9 cellular contexts compared by ENCODE assay signal in genomic region chr2:133780099-133780996, GRCh38.
A peak's percentile ranks its signal among the peaks of the same experiment; 100 is the strongest.
DNase-seq lines count a peak whose midpoint lies in the region; ATAC-seq and TF ChIP-seq lines count a peak whose summit lies in the region.
"Had no signal": no experiment of that assay in that cellular context is flagged by ENCODE, and none has a peak within 500 bp of the region (broad histone marks: within the 10 kb centered on the region; RNA-seq: fewer than 3 reads in every experiment).

No MANE protein-coding gene starts in this region.

- no peaks in the 10 kb centered on the region for H3K36me3 Mint-ChIP-seq in stimulated activated naive B cell treated with anti-CD40 and anti-IgM and Interleukin-4, amounts not matched to agents 10 μg/mL and 1 μg/mL and 100 μg/mL, for 72 hours
- H3K36me3 Mint-ChIP-seq: naive B cell had no signal

- H3K4me3 ChIP-seq in AG04449 (ENCODE audit: low read depth, low read length) (no peak overlapping the region), body of pancreas (no peak overlapping the region)

- no peaks in the 10 kb centered on the region for H3K27me3 Mint-ChIP-seq in stimulated activated naive B cell treated with anti-CD40 and anti-IgM and Interleukin-4, amounts not matched to agents 10 μg/mL and 1 μg/mL and 100 μg/mL, for 72 hours
- H3K27me3 Mint-ChIP-seq: naive B cell had no signal

- H3K36me3 ChIP-seq in body of pancreas (replicated peaks in 1 of 2; ENCODE audit: insufficient read depth in 1 of 2, low read depth in 2 of 2): no peaks in the 10 kb centered on the region

- no peak for TF ChIP-seq POLR2A in body of pancreas (IDR thresholded peaks at IDR 0.05)

- ATAC-seq in HG03378 (IDR thresholded peaks at IDR 0.05; ENCODE audit: unreplicated experiment): peak; percentile 76
- ATAC-seq in body of pancreas: peak; percentile 66
- ATAC-seq in stimulated activated naive B cell treated with anti-CD40 and anti-IgM and Interleukin-4, amounts not matched to agents 10 μg/mL and 1 μg/mL and 100 μg/mL, for 72 hours (replicated peaks): peak in 1 of 2 donors; percentile 46
- no peak for ATAC-seq in HG03135 (IDR thresholded peaks at IDR 0.05; ENCODE audit: unreplicated experiment)

- H3K9me3 ChIP-seq in body of pancreas: no peaks in the 10 kb centered on the region

- no peaks in the 10 kb centered on the region for H3K27me3 ChIP-seq in body of pancreas

- H3K4me1 ChIP-seq in body of pancreas: no peaks in the 10 kb centered on the region

- intact Hi-C loops in body of pancreas (cut with DNase I): no loop called here

- H3K27ac Mint-ChIP-seq in stimulated activated naive B cell treated with anti-CD40 and anti-IgM and Interleukin-4, amounts not matched to agents 10 μg/mL and 1 μg/mL and 100 μg/mL, for 72 hours: no peak overlapping the region
- H3K27ac Mint-ChIP-seq: naive B cell had no signal

- H3K4me1 Mint-ChIP-seq in stimulated activated naive B cell treated with anti-CD40 and anti-IgM and Interleukin-4, amounts not matched to agents 10 μg/mL and 1 μg/mL and 100 μg/mL, for 72 hours: no peaks in the 10 kb centered on the region
- H3K4me1 Mint-ChIP-seq: naive B cell had no signal

- POLR2A ChIA-PET in AG04449 (lab: Yijun Ruan, JAX): interaction anchor here (0.6 kb wide), 1 partner anchor 564 kb away, joined by 3 read pairs; no protein-coding TSS in a partner anchor

- TF ChIP-seq CTCF in AG04449 (IDR thresholded peaks at IDR 0.05; ENCODE audit: insufficient read depth, low read length, missing control alignments) (peak; percentile 64), body of pancreas (IDR thresholded peaks at IDR 0.05) (peak; percentile 58 to 79 (median 73))

- no peaks in the 10 kb centered on the region for H3K9me3 Mint-ChIP-seq in stimulated activated naive B cell treated with anti-CD40 and anti-IgM and Interleukin-4, amounts not matched to agents 10 μg/mL and 1 μg/mL and 100 μg/mL, for 72 hours

- DNase-seq in AG04449 (ENCODE audit: low read depth, low spot score) (no peak), GM03348 (ENCODE audit: low spot score) (peak; percentile 71), NCI-H748 (lab: John Stamatoyannopoulos, UW; ENCODE audit: unreplicated experiment) (peak; percentile 70), body of pancreas (peak; percentile 68 to 73 (median 70)), iPS-NIHi11 (ENCODE audit: low spot score) (peak; percentile 63)
- peak; percentile 3 for DNase-seq in stimulated activated naive B cell treated with anti-CD40 and anti-IgM and Interleukin-4, amounts not matched to agents 10 μg/mL and 1 μg/mL and 100 μg/mL, for 72 hours
- DNase-seq: naive B cell had no signal

- 35 to 36% methylated on average over 12 of the region's 12 CpGs for WGBS in body of pancreas, 2 donors

- no peak overlapping the region for H3K27ac ChIP-seq in body of pancreas

- no peak overlapping the region for H3K4me3 Mint-ChIP-seq in stimulated activated naive B cell treated with anti-CD40 and anti-IgM and Interleukin-4, amounts not matched to agents 10 μg/mL and 1 μg/mL and 100 μg/mL, for 72 hours
- H3K4me3 Mint-ChIP-seq: naive B cell had no signal

- CTCF ChIA-PET in AG04449 (lab: Yijun Ruan, JAX): interaction anchor here (0.6 to 1.6 kb wide), 61 partner anchors 10 to 1233 kb away, joined by 3 to 50 read pairs (median 4); partner anchors contain the start of gene NCKAP5
